ENCODE assay signal across 19 cellular contexts in genomic region chr4:39472396-39472795, GRCh38. TPM values are rescaled to one million over a fixed set of nuclear protein-coding genes. Genes with fewer than 3 reads are reported as not detected.
DNase-seq lines count a peak whose midpoint lies in the region; ATAC-seq and TF ChIP-seq lines count a peak whose summit lies in the region.
"Had no signal": no experiment of that assay in that cellular context is flagged by ENCODE, and none has a peak within 500 bp of the region (broad histone marks: within the 10 kb centered on the region; RNA-seq: fewer than 3 reads in every experiment).

No MANE protein-coding gene starts in this region.

- no peak overlapping the region for H3K4me3 ChIP-seq in SK-N-MC
- no peak overlapping the region for H3K4me3 ChIP-seq in fibroblast of pulmonary artery (replicated peaks; ENCODE audit: low read depth, low read length)
- H3K4me3 ChIP-seq in PC-9 = no peak overlapping the region
- H3K4me3 ChIP-seq in psoas muscle = no peak overlapping the region
- H3K4me3 ChIP-seq: A549, Peyer's patch had no signal

- BruUV-seq in PC-9 (replicated peaks; lab: Mats Ljungman, UMichigan) = no TSS peak

- H3K79me2 ChIP-seq in PC-9 (ENCODE audit: low read depth) = no peaks in the 10 kb centered on the region

- CTCF ChIA-PET in PC-9 (lab: Charles Lee) = no interaction called here

- H4K20me1 ChIP-seq in PC-9 (ENCODE audit: insufficient read depth) = no peaks in the 10 kb centered on the region

- POLR2A ChIA-PET in PC-9 (lab: Charles Lee; ENCODE audit: unreplicated experiment) = no interaction called here

- no peaks in the 10 kb centered on the region for H3K9me2 ChIP-seq in PC-9 (ENCODE audit: insufficient read depth)

- TF ChIP-seq CTCF in fibroblast of pulmonary artery (IDR thresholded peaks at IDR 0.05; ENCODE audit: low read length, missing control alignments) (no peak), PC-9 (conservative IDR thresholded peaks at IDR 0.05) (no peak), psoas muscle (IDR thresholded peaks at IDR 0.05) (no peak)

- no peak overlapping the region for H2AFZ ChIP-seq in PC-9

- peaks cover 29% of the 10 kb centered on the region for H3K36me3 ChIP-seq in SK-N-MC (ENCODE audit: insufficient read depth, low read length)
- peaks cover 8% of the 10 kb centered on the region for H3K36me3 ChIP-seq in PC-9 (ENCODE audit: low read depth)
- peaks cover 0 to 86% of the 10 kb centered on the region in 2 donors for H3K36me3 ChIP-seq in psoas muscle (ENCODE audit: insufficient read depth in 1 of 2, low read depth in 1 of 2)

- WGBS in psoas muscle, 3 donors = 92 to 99% (median 98%) methylated on average over 3 of the region's 3 CpGs

- DNase-seq in GM03348 (ENCODE audit: low spot score) (peak; percentile 32), SK-N-MC (ENCODE audit: low read depth, low spot score) (no peak), fibroblast of pulmonary artery (ENCODE audit: low read depth) (peak; percentile 26), renal cortical epithelial cell (ENCODE audit: low read depth) (peak; percentile 84), PC-9 (no peak), psoas muscle (no peak), DMS153 (lab: John Stamatoyannopoulos, UW) (no peak)
- DNase-seq: CD4-positive, CD25-positive, alpha-beta regulatory T cell; DMS79; IMR-90; MV-4-11; NCI-H1105 treated with DMSO at 0.1 percent for 48 hours; NCI-H1694; NCI-H2081 treated with DMSO at 0.1 percent for 48 hours; NCI-H2171 treated with DMSO at 0.1 percent for 48 hours; NCI-H524 treated with DMSO at 0.1 percent for 48 hours; NCI-H82; Peyer's patch had no signal

- H3K9me3 ChIP-seq in SK-N-MC (ENCODE audit: low read depth, low read length) (no peaks in the 10 kb centered on the region), PC-9 (ENCODE audit: insufficient read depth, low read depth) (no peaks in the 10 kb centered on the region), psoas muscle (no peaks in the 10 kb centered on the region)
- H3K9me3 ChIP-seq: A549, Peyer's patch had no signal

- no peak overlapping the region for H3K4me2 ChIP-seq in PC-9
- H3K4me2 ChIP-seq: A549 had no signal

- peaks cover 8% of the 10 kb centered on the region; the same call in 1 of the 2 replicates for H3F3A ChIP-seq in PC-9 (ENCODE audit: insufficient read depth, low read depth)

- H3K4me1 ChIP-seq in PC-9 (replicated peaks; ENCODE audit: insufficient read depth) (no peaks in the 10 kb centered on the region), psoas muscle (no peaks in the 10 kb centered on the region)
- H3K4me1 ChIP-seq: Peyer's patch had no signal

- no peak for ATAC-seq in psoas muscle
- ATAC-seq: A549 had no signal

- intact Hi-C loops in PC-9 (cut with micrococcal nuclease; ENCODE audit: unreplicated experiment) (no loop called here), psoas muscle (cut with DNase I) (loop anchor here in 1 of 2 donors (5.0 kb wide), 1 partner anchor 55 kb away; the partner anchor contains the start of gene UGDH)

- H3K9ac ChIP-seq in SK-N-MC (ENCODE audit: insufficient read length) = no peak overlapping the region

- H3K27me3 ChIP-seq in PC-9 (ENCODE audit: insufficient read depth, low read depth) = no peaks in the 10 kb centered on the region
- no peaks in the 10 kb centered on the region for H3K27me3 ChIP-seq in psoas muscle (ENCODE audit: insufficient read depth in 3 of 3, low read length in 2 of 3)
- H3K27me3 ChIP-seq: Peyer's patch had no signal

- H3K27ac ChIP-seq in SK-N-MC = peak overlapping the region; percentile 60
- H3K27ac ChIP-seq in PC-9 = no peak overlapping the region
- H3K27ac ChIP-seq in psoas muscle = no peak overlapping the region
- H3K27ac ChIP-seq: A549, Peyer's patch had no signal

RNA-seq across cellular contexts. Expression of gene LIAS, which starts 13.5 kb away (rescaled TPM):
- total RNA-seq in renal cortical epithelial cell (8.5 and 10.4 TPM in 2 replicates), PC-9 (2021) (16.3 and 16.4 TPM in 2 replicates), psoas muscle (10 to 100 TPM; 16.2 to 25.6 (median 17.6) TPM)
- polyA plus RNA-seq in psoas muscle = 10 to 100 TPM; 18.8 to 21.4 (median 19.6) TPM

RNA-seq across cellular contexts. Expression of gene RPL9, which starts 13.7 kb away (rescaled TPM):
- total RNA-seq in renal cortical epithelial cell = 1,427 and 3,900 TPM in 2 replicates
- total RNA-seq in PC-9 (2021) = 792 and 1,023 TPM in 2 replicates
- 100 to 1,000 TPM; 544 to 925 (median 746) TPM for total RNA-seq in psoas muscle
- 1,000 to 10,000 TPM; 1,313 to 1,653 (median 1,550) TPM for polyA plus RNA-seq in psoas muscle

RNA-seq across cellular contexts. Expression of gene UGDH, which starts 54.8 kb away (rescaled TPM):
- total RNA-seq in renal cortical epithelial cell (317 and 424 TPM in 2 replicates), PC-9 (2021) (88.6 and 98.5 TPM in 2 replicates), psoas muscle (1 to 10 TPM; 7.7 to 9.8 (median 8.9) TPM)
- polyA plus RNA-seq in psoas muscle = 1 to 10 TPM; 2.5 to 6.6 (median 5.6) TPM

Comparison
In these comparisons a context has a peak if more than half of its experiments do, and no peak if none do; other contexts are left out.
1. DNase-seq: peak in GM03348 (single experiment), fibroblast of pulmonary artery (single experiment) and renal cortical epithelial cell (single experiment); none in SK-N-MC (single experiment), PC-9 (0 of 2), psoas muscle (0 of 2) and DMS153 (single experiment).